26 cellular contexts compared by ENCODE assay signal in genomic region chr14:56156096-56156495, GRCh38. TPM values are rescaled to one million over a fixed set of nuclear protein-coding genes. Genes with fewer than 3 reads are reported as not detected.
"Had no signal": no experiment of that assay in that cellular context is flagged by ENCODE, and none has a peak within 500 bp of the region (broad histone marks: within the 10 kb centered on the region; RNA-seq: fewer than 3 reads in every experiment).

No MANE protein-coding gene starts in this region.

- H3K36me3 Mint-ChIP-seq: activated naive CD4-positive, alpha-beta T cell treated with anti-CD3 and anti-CD28 coated beads, Interleukin-2, amount 10 ng/mL, durations not matched to agents 7 days and 5 days; natural killer cell treated with Interleukin-12 subunit alpha and Interleukin-12 subunit beta and Interleukin-15 and Interleukin-18, amount 100 ng/mL, for 72 hours had no signal

- H3K27ac ChIP-seq: tibial nerve, WERI-Rb-1 had no signal

- H3K27ac Mint-ChIP-seq: activated CD4-positive, alpha-beta memory T cell treated with anti-CD3 and anti-CD28 coated beads, Interleukin-2, amount 10 ng/mL, durations not matched to agents 7 days and 5 days; activated CD4-positive, alpha-beta T cell treated with anti-CD3 and anti-CD28 coated beads, Interleukin-2, amount 10 ng/mL, durations not matched to agents 7 days and 5 days; activated naive CD4-positive, alpha-beta T cell treated with anti-CD3 and anti-CD28 coated beads, Interleukin-2, amount 10 ng/mL, durations not matched to agents 7 days and 5 days; activated naive CD8-positive, alpha-beta T cell treated with anti-CD3 and anti-CD28 coated beads, Interleukin-2, amount 10 ng/mL, durations not matched to agents 7 days and 5 days; activated T-cell treated with anti-CD3 and anti-CD28 coated beads, Interleukin-2, amount 50 U/mL, for 24 hours; dendritic cell treated with granulocyte-macrophage colony-stimulating factor and Interleukin-4, amounts not matched to agents 40 ng/mL and 50 ng/mL, for 4 days; endodermal cell; natural killer cell treated with Interleukin-12 subunit alpha and Interleukin-12 subunit beta and Interleukin-15 and Interleukin-18, amount 100 ng/mL, for 72 hours; T-helper 1 cell treated with Interleukin-12 subunit alpha and Interleukin-12 subunit beta and Interleukin-4 antibody, amounts not matched to agents 30 μg/mL and 1 μg/mL, for 36 hours had no signal

- H3K9me3 Mint-ChIP-seq: activated CD4-positive, alpha-beta memory T cell treated with anti-CD3 and anti-CD28 coated beads, Interleukin-2, amount 10 ng/mL, durations not matched to agents 7 days and 5 days; activated naive CD8-positive, alpha-beta T cell treated with anti-CD3 and anti-CD28 coated beads, Interleukin-2, amount 10 ng/mL, durations not matched to agents 7 days and 5 days; natural killer cell treated with Interleukin-12 subunit alpha and Interleukin-12 subunit beta and Interleukin-15 and Interleukin-18, amount 100 ng/mL, for 72 hours had no signal

- DNase-seq: activated CD4-positive, alpha-beta memory T cell treated with anti-CD3 and anti-CD28 coated beads, Interleukin-2, amount 10 ng/mL, durations not matched to agents 7 days and 5 days; activated CD4-positive, alpha-beta T cell treated with anti-CD3 and anti-CD28 coated beads, Interleukin-2, amount 10 ng/mL, durations not matched to agents 7 days and 5 days; activated CD8-positive, alpha-beta memory T cell treated with anti-CD3 and anti-CD28 coated beads, Interleukin-2, amount 50 U/mL, for 48 hours; activated gamma-delta T cell; activated naive CD4-positive, alpha-beta T cell treated with anti-CD3 and anti-CD28 coated beads, Interleukin-2, amount 10 ng/mL, durations not matched to agents 7 days and 5 days; activated naive CD8-positive, alpha-beta T cell treated with anti-CD3 and anti-CD28 coated beads, Interleukin-2, amount 10 ng/mL, durations not matched to agents 7 days and 5 days; activated T-cell treated with anti-CD3 and anti-CD28 coated beads, Interleukin-2, amount 50 U/mL, for 24 hours; amniotic stem cell; caudate nucleus; endodermal cell; left cardiac atrium; left ventricle myocardium superior; mucosa of descending colon; posterior cingulate gyrus; right cardiac atrium; stimulated activated CD4-positive, alpha-beta T cell treated with anti-CD3 and anti-CD28 coated beads, Interleukin-2, amount 100 ng/mL, for 48 hours; stimulated activated naive CD4-positive, alpha-beta T cell treated with Interleukin-2 at 50 U/mL for 16 hours; T-helper 9 cell; WERI-Rb-1 had no signal

- H3K4me3 ChIP-seq: mucosa of descending colon, tibial nerve had no signal

- ATAC-seq: activated CD4-positive, CD25-positive, alpha-beta regulatory T cell treated with anti-CD3 and anti-CD28 coated beads, Interleukin-2, amount 50 U/mL, for 24 hours; esophagus mucosa; left cardiac atrium; left ventricle myocardium superior; mucosa of descending colon; natural killer cell treated with Interleukin-12 subunit alpha and Interleukin-12 subunit beta and Interleukin-15 and Interleukin-18, amount 100 ng/mL, for 72 hours; right cardiac atrium had no signal

- H3K4me1 Mint-ChIP-seq: activated naive CD4-positive, alpha-beta T cell treated with anti-CD3 and anti-CD28 coated beads, Interleukin-2, amount 10 ng/mL, durations not matched to agents 7 days and 5 days; activated naive CD8-positive, alpha-beta T cell treated with anti-CD3 and anti-CD28 coated beads, Interleukin-2, amount 10 ng/mL, durations not matched to agents 7 days and 5 days had no signal

- H3K36me3 ChIP-seq: tibial nerve, WERI-Rb-1 had no signal

- H3K27me3 ChIP-seq: tibial nerve had no signal

- H3K4me3 Mint-ChIP-seq: activated CD4-positive, alpha-beta memory T cell treated with anti-CD3 and anti-CD28 coated beads, Interleukin-2, amount 10 ng/mL, durations not matched to agents 7 days and 5 days; activated CD4-positive, alpha-beta T cell treated with anti-CD3 and anti-CD28 coated beads, Interleukin-2, amount 10 ng/mL, durations not matched to agents 7 days and 5 days; activated naive CD4-positive, alpha-beta T cell treated with anti-CD3 and anti-CD28 coated beads, Interleukin-2, amount 10 ng/mL, durations not matched to agents 7 days and 5 days; activated naive CD8-positive, alpha-beta T cell treated with anti-CD3 and anti-CD28 coated beads, Interleukin-2, amount 10 ng/mL, durations not matched to agents 7 days and 5 days; activated T-cell treated with anti-CD3 and anti-CD28 coated beads, Interleukin-2, amount 50 U/mL, for 24 hours; dendritic cell treated with granulocyte-macrophage colony-stimulating factor and Interleukin-4, amounts not matched to agents 40 ng/mL and 50 ng/mL, for 4 days; endodermal cell; natural killer cell treated with Interleukin-12 subunit alpha and Interleukin-12 subunit beta and Interleukin-15 and Interleukin-18, amount 100 ng/mL, for 72 hours; T-helper 1 cell treated with Interleukin-12 subunit alpha and Interleukin-12 subunit beta and Interleukin-4 antibody, amounts not matched to agents 30 μg/mL and 1 μg/mL, for 36 hours had no signal

- H3K27me3 Mint-ChIP-seq: activated CD4-positive, alpha-beta memory T cell treated with anti-CD3 and anti-CD28 coated beads, Interleukin-2, amount 10 ng/mL, durations not matched to agents 7 days and 5 days; activated CD4-positive, alpha-beta T cell treated with anti-CD3 and anti-CD28 coated beads, Interleukin-2, amount 10 ng/mL, durations not matched to agents 7 days and 5 days; activated naive CD4-positive, alpha-beta T cell treated with anti-CD3 and anti-CD28 coated beads, Interleukin-2, amount 10 ng/mL, durations not matched to agents 7 days and 5 days; activated T-cell treated with anti-CD3 and anti-CD28 coated beads, Interleukin-2, amount 50 U/mL, for 24 hours; dendritic cell treated with granulocyte-macrophage colony-stimulating factor and Interleukin-4, amounts not matched to agents 40 ng/mL and 50 ng/mL, for 4 days; natural killer cell treated with Interleukin-12 subunit alpha and Interleukin-12 subunit beta and Interleukin-15 and Interleukin-18, amount 100 ng/mL, for 72 hours had no signal

- H3K9me3 ChIP-seq: mucosa of descending colon, tibial nerve had no signal

RNA-seq across cellular contexts. Expression of gene PELI2, which starts 37.9 kb away (rescaled TPM):
- polyA plus RNA-seq: keratinocyte had no signal
